Comparison of ENCODE assay signal across 32 cellular contexts in genomic region chr3:135924506-135924905, GRCh38. TPM values are rescaled to one million over a fixed set of nuclear protein-coding genes. Genes with fewer than 3 reads are reported as not detected.
"Had no signal": no experiment of that assay in that cellular context is flagged by ENCODE, and none has a peak within 500 bp of the region (broad histone marks: within the 10 kb centered on the region; RNA-seq: fewer than 3 reads in every experiment).

No MANE protein-coding gene starts in this region.

- H3K36me3 Mint-ChIP-seq: activated naive CD8-positive, alpha-beta T cell had no signal

- H3K36me3 ChIP-seq: brain microvascular endothelial cell, esophagus squamous epithelium, WERI-Rb-1 had no signal

- H3K27ac ChIP-seq: brain microvascular endothelial cell, coronary artery, dorsolateral prefrontal cortex, esophagus squamous epithelium, WERI-Rb-1 had no signal

- H3K9me3 Mint-ChIP-seq: activated CD4-positive, alpha-beta T cell treated with anti-CD3 and anti-CD28 coated beads, Interleukin-2, amount 10 ng/mL, durations not matched to agents 7 days and 5 days; activated CD8-positive, alpha-beta T cell treated with anti-CD3 and anti-CD28 coated beads for 36 hours; activated T-cell treated with anti-CD3 and anti-CD28 coated beads, Interleukin-2, amount 50 U/mL, for 4 hours; activated T-helper 17 cell treated with anti-CD3 and anti-CD28 coated beads, Interleukin-2, amount 50 U/mL, for 72 hours; central memory CD8-positive, alpha-beta T cell; dendritic cell treated with granulocyte-macrophage colony-stimulating factor and Interleukin-4, amounts not matched to agents 40 ng/mL and 50 ng/mL, for 4 days; endodermal cell; T-helper 1 cell treated with Interleukin-12 subunit alpha and Interleukin-12 subunit beta and Interleukin-4 antibody, amounts not matched to agents 30 μg/mL and 1 μg/mL, for 36 hours had no signal

- H3K27me3 Mint-ChIP-seq: dendritic cell treated with granulocyte-macrophage colony-stimulating factor and Interleukin-4, amounts not matched to agents 40 ng/mL and 50 ng/mL, for 4 days had no signal

- H3K4me3 ChIP-seq: coronary artery, dorsolateral prefrontal cortex, esophagus squamous epithelium had no signal

- FAIRE-seq: astrocyte, bronchial epithelial cell had no signal

- H3K4me1 Mint-ChIP-seq: activated CD4-positive, alpha-beta T cell treated with anti-CD3 and anti-CD28 coated beads for 36 hours; activated CD4-positive, alpha-beta T cell treated with anti-CD3 and anti-CD28 coated beads, Interleukin-2, amount 10 ng/mL, durations not matched to agents 7 days and 5 days; activated T-helper 17 cell treated with anti-CD3 and anti-CD28 coated beads, Interleukin-2, amount 50 U/mL, for 72 hours; central memory CD8-positive, alpha-beta T cell; endodermal cell had no signal

- H3K9me3 ChIP-seq: esophagus squamous epithelium had no signal

- ATAC-seq: activated CD4-positive, alpha-beta T cell treated with anti-CD3 and anti-CD28 coated beads for 36 hours; activated CD8-positive, alpha-beta T cell treated with anti-CD3 and anti-CD28 coated beads for 36 hours; activated T-cell treated with anti-CD3 and anti-CD28 coated beads, Interleukin-2, amount 50 U/mL, for 4 hours; activated T-helper 17 cell treated with anti-CD3 and anti-CD28 coated beads, Interleukin-2, amount 50 U/mL, for 72 hours had no signal

- DNase-seq: activated CD4-positive, alpha-beta T cell treated with anti-CD3 and anti-CD28 coated beads for 36 hours; activated CD4-positive, alpha-beta T cell treated with anti-CD3 and anti-CD28 coated beads, Interleukin-2, amount 10 ng/mL, durations not matched to agents 7 days and 5 days; activated CD4-positive, alpha-beta T cell treated with anti-CD3 and anti-CD28 coated beads, Interleukin-2, amount 50 U/mL, for 48 hours; activated CD4-positive, CD25-positive, alpha-beta regulatory T cell; activated CD4-positive, CD25-positive, alpha-beta regulatory T cell treated with anti-CD3 and anti-CD28 coated beads, Interleukin-2, amount 50 U/mL, for 72 hours; activated CD8-positive, alpha-beta memory T cell treated with anti-CD3 and anti-CD28 coated beads for 24 hours; activated CD8-positive, alpha-beta T cell treated with anti-CD3 and anti-CD28 coated beads for 36 hours; activated effector memory CD4-positive, alpha-beta T cell treated with Interleukin-2 at 50 U/mL for 16 hours; activated gamma-delta T cell treated with Interleukin-2 at 50 U/mL for 16 hours; activated naive CD4-positive, alpha-beta T cell treated with anti-CD3 and anti-CD28 coated beads, Interleukin-2, amount 50 U/mL, for 16 hours; activated naive CD4-positive, alpha-beta T cell treated with Interleukin-2 at 50 U/mL for 16 hours; activated T-cell treated with anti-CD3 and anti-CD28 coated beads, Interleukin-2, amount 50 U/mL, for 4 hours; amniotic stem cell; anterior cingulate cortex; brain microvascular endothelial cell; dorsolateral prefrontal cortex; effector memory CD4-positive, alpha-beta T cell; endodermal cell; esophagus squamous epithelium; foreskin melanocyte; head of caudate nucleus; T-helper 9 cell; WERI-Rb-1 had no signal

- H3K4me3 Mint-ChIP-seq: activated CD4-positive, alpha-beta T cell treated with anti-CD3 and anti-CD28 coated beads for 36 hours; activated CD4-positive, alpha-beta T cell treated with anti-CD3 and anti-CD28 coated beads, Interleukin-2, amount 10 ng/mL, durations not matched to agents 7 days and 5 days; activated CD8-positive, alpha-beta T cell treated with anti-CD3 and anti-CD28 coated beads for 36 hours; activated naive CD8-positive, alpha-beta T cell; activated T-cell treated with anti-CD3 and anti-CD28 coated beads, Interleukin-2, amount 50 U/mL, for 4 hours; activated T-helper 17 cell treated with anti-CD3 and anti-CD28 coated beads, Interleukin-2, amount 50 U/mL, for 72 hours; central memory CD8-positive, alpha-beta T cell; dendritic cell treated with granulocyte-macrophage colony-stimulating factor and Interleukin-4, amounts not matched to agents 40 ng/mL and 50 ng/mL, for 4 days; endodermal cell; T-helper 1 cell treated with Interleukin-12 subunit alpha and Interleukin-12 subunit beta and Interleukin-4 antibody, amounts not matched to agents 30 μg/mL and 1 μg/mL, for 36 hours had no signal

- H3K27ac Mint-ChIP-seq: activated CD4-positive, alpha-beta T cell treated with anti-CD3 and anti-CD28 coated beads for 36 hours; activated CD4-positive, alpha-beta T cell treated with anti-CD3 and anti-CD28 coated beads, Interleukin-2, amount 10 ng/mL, durations not matched to agents 7 days and 5 days; activated CD8-positive, alpha-beta T cell treated with anti-CD3 and anti-CD28 coated beads for 36 hours; activated naive CD8-positive, alpha-beta T cell; activated T-helper 17 cell treated with anti-CD3 and anti-CD28 coated beads, Interleukin-2, amount 50 U/mL, for 72 hours; dendritic cell treated with granulocyte-macrophage colony-stimulating factor and Interleukin-4, amounts not matched to agents 40 ng/mL and 50 ng/mL, for 4 days; endodermal cell; T-helper 1 cell treated with Interleukin-12 subunit alpha and Interleukin-12 subunit beta and Interleukin-4 antibody, amounts not matched to agents 30 μg/mL and 1 μg/mL, for 36 hours had no signal

RNA-seq across cellular contexts. Expression of gene PPP2R3A, which starts 41.0 kb away (rescaled TPM):
- total RNA-seq: T-helper 2 cell treated with Interferon-gamma antibody and Interleukin-4, amounts not matched to agents 100 ng/mL and 5 ng/mL, for 36 hours had no signal
